28 cellular contexts compared by ENCODE assay signal in the genomic region with DNA sequence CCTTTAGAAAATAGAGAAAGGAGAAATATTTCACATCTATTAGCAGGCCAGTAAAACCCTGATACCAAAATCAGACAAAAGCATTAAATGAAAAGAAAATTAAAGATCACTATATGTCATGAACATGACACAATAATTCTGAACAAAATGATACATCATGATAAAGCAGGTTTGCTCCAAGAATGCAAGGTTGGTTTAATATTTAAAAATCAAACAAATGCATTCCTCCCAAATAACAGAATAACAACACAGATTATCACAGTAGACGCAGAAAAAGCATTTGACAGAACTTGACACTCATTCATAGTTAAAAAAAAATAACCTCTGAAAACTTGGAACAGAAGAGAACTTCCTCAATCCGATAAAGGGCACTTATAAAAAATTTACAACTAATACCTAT.
"Had no signal": no experiment of that assay in that cellular context is flagged by ENCODE, and none has a peak within 500 bp of the region (broad histone marks: within the 10 kb centered on the region; RNA-seq: fewer than 3 reads in every experiment).

No MANE protein-coding gene starts in this region.

- DNase-seq: colonic mucosa; cortex of kidney; dermis blood vessel endothelial cell; dorsolateral prefrontal cortex; effector CD4-positive, alpha-beta T cell; effector CD8-positive, alpha-beta T cell; effector memory CD4-positive, alpha-beta T cell; effector memory CD8-positive, alpha-beta T cell; endodermal cell; erythroblast; esophagus squamous epithelium; foreskin fibroblast; foreskin keratinocyte; foreskin melanocyte; gastrocnemius medialis; glutamatergic neuron; head of caudate nucleus; heart left ventricle; heart right ventricle had no signal

- FAIRE-seq: colon, endometrium, endothelial cell of umbilical vein, frontal cortex had no signal

- H3K27ac ChIP-seq: colonic mucosa, coronary artery, dorsolateral prefrontal cortex, epithelial cell of prostate, esophagus muscularis mucosa, esophagus squamous epithelium, foreskin keratinocyte, gastrocnemius medialis, gastroesophageal sphincter, heart left ventricle, heart right ventricle had no signal

- ATAC-seq: effector memory CD8-positive, alpha-beta T cell; esophagus mucosa; foreskin keratinocyte; gastrocnemius medialis; gastroesophageal sphincter; heart left ventricle; heart right ventricle had no signal

- H3K9me3 ChIP-seq: colonic mucosa, gastrocnemius medialis, gastroesophageal sphincter had no signal

- H3K27me3 ChIP-seq: colonic mucosa, dorsolateral prefrontal cortex, esophagus muscularis mucosa, esophagus squamous epithelium, gastrocnemius medialis, gastroesophageal sphincter, heart left ventricle, heart right ventricle had no signal

- H3K36me3 ChIP-seq: colonic mucosa, esophagus muscularis mucosa, esophagus squamous epithelium, gastrocnemius medialis, gastroesophageal sphincter, heart left ventricle, heart right ventricle had no signal

- H3K4me1 ChIP-seq: colonic mucosa, esophagus muscularis mucosa, esophagus squamous epithelium, foreskin keratinocyte, gastrocnemius medialis, gastroesophageal sphincter had no signal

- H3K4me3 ChIP-seq: colonic mucosa, coronary artery, dorsolateral prefrontal cortex, esophagus muscularis mucosa, esophagus squamous epithelium, gastrocnemius medialis, gastroesophageal sphincter, heart left ventricle, heart right ventricle had no signal
